ENCODE assay signal across 8 cellular contexts in the genomic region with DNA sequence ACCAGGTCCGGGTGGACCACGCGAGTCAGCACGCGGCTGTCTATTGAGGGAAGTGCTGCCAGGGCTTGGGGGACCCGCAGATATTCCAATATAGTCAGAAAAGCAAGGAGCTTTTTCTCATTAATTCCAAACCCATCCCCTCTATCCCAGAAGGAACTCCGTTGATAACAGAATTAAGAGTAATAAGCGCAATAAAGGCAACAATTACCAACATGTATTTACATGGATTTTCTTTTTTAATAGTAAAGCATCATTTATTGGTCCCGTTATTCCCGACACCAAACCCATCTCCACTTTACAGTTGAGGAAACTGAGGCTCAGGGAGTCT. TPM values are rescaled to one million over a fixed set of nuclear protein-coding genes. Genes with fewer than 3 reads are reported as not detected.
A peak's percentile ranks its signal among the peaks of the same experiment; 100 is the strongest.
DNase-seq lines count a peak whose midpoint lies in the region; ATAC-seq and TF ChIP-seq lines count a peak whose summit lies in the region.

No MANE protein-coding gene starts in this region.

- ATAC-seq in naive thymus-derived CD8-positive, alpha-beta T cell, result no peak
- ATAC-seq in HG02588 (IDR thresholded peaks at IDR 0.05; ENCODE audit: unreplicated experiment) (no peak), HG02798 (IDR thresholded peaks at IDR 0.05; ENCODE audit: poor library complexity, unreplicated experiment) (no peak)

- H3K27ac ChIP-seq in MM.1S (ENCODE audit: low read length) (peak overlapping the region; percentile 46; the same call in 1 of the 2 replicates), ectodermal cell (ENCODE audit: insufficient read depth, low read depth, low read length, poor library complexity, severe bottlenecking) (no peak overlapping the region)

- peaks cover 11 to 48% (median 31%) of the 10 kb centered on the region in 4 donors for H3K4me1 Mint-ChIP-seq in naive thymus-derived CD8-positive, alpha-beta T cell

- H2AFZ ChIP-seq in MM.1S (ENCODE audit: low read length), result peak overlapping the region; percentile 70; the same call in 1 of the 2 replicates

- H3K9ac ChIP-seq in MM.1S (ENCODE audit: low read length), result peak overlapping the region; percentile 38; the same call in 1 of the 2 replicates

- peak overlapping the region; percentile 90 for H3K4me2 ChIP-seq in MM.1S (ENCODE audit: low read depth, low read length)

- no peaks in the 10 kb centered on the region for H3K9me2 ChIP-seq in MM.1S (replicated peaks; ENCODE audit: insufficient read depth, low read length)

- H3K36me3 ChIP-seq in MM.1S (replicated peaks; ENCODE audit: insufficient read depth, low read length), result 0 out of 2 replicates have a peak, but pooled peaks cover 7% of the 10 kb centered on the region
- no peaks in the 10 kb centered on the region for H3K36me3 ChIP-seq in ectodermal cell (ENCODE audit: control insufficient read depth, insufficient read depth, low read length)

- H3K4me1 ChIP-seq in MM.1S (ENCODE audit: low read length) (peaks cover 33% of the 10 kb centered on the region), ectodermal cell (ENCODE audit: control insufficient read depth, insufficient read depth, low read length) (no peaks in the 10 kb centered on the region)

- no peak for TF ChIP-seq CTCF in AG10803 (conservative IDR thresholded peaks at IDR 0.05; ENCODE audit: low read length)
- TF ChIP-seq CTCF in MM.1S (IDR thresholded peaks at IDR 0.05; ENCODE audit: low read length), result no peak

- H3K27me3 ChIP-seq in MM.1S (replicated peaks; ENCODE audit: insufficient read depth, low read length) (no peaks in the 10 kb centered on the region), ectodermal cell (ENCODE audit: control insufficient read depth, insufficient read depth, low read length, poor library complexity, severe bottlenecking) (no peaks in the 10 kb centered on the region)

- no peaks in the 10 kb centered on the region for H3K9me3 Mint-ChIP-seq in naive thymus-derived CD8-positive, alpha-beta T cell

- H3K9me3 ChIP-seq in MM.1S (replicated peaks; ENCODE audit: insufficient read depth, low read length) (no peaks in the 10 kb centered on the region), ectodermal cell (ENCODE audit: control insufficient read depth, low read length) (no peaks in the 10 kb centered on the region)

- peaks cover 17% of the 10 kb centered on the region for H3K79me2 ChIP-seq in MM.1S (ENCODE audit: low read length)

- no peaks in the 10 kb centered on the region for H3K27me3 Mint-ChIP-seq in naive thymus-derived CD8-positive, alpha-beta T cell

- no peaks in the 10 kb centered on the region for H4K20me1 ChIP-seq in MM.1S (ENCODE audit: insufficient read depth, low read length)

- 50 to 51% methylated on average over 10 of the region's 10 CpGs for WGBS in ectodermal cell, 2 experiments

- H3F3A ChIP-seq in MM.1S (ENCODE audit: insufficient read depth, low read length), result peaks cover 39% of the 10 kb centered on the region

- peak overlapping the region; percentile 90 to 99 (median 96) for H3K27ac Mint-ChIP-seq in naive thymus-derived CD8-positive, alpha-beta T cell

- DNase-seq in AG10803 (ENCODE audit: low read depth), result no peak
- no peak for DNase-seq in MM.1S
- DNase-seq in naive thymus-derived CD8-positive, alpha-beta T cell, result no peak
- no peak for DNase-seq in EL
- no peak for DNase-seq in SHP77 (lab: John Stamatoyannopoulos, UW)

- H3K4me3 Mint-ChIP-seq in naive thymus-derived CD8-positive, alpha-beta T cell, result peak overlapping the region; percentile 80 to 98 (median 94)

- POLR2A ChIA-PET in naive thymus-derived CD8-positive, alpha-beta T cell (lab: Charles Lee), result interaction anchor here (0.9 to 18.9 kb wide), 18 partner anchors 7 to 190 kb away, joined by 3 to 580 read pairs (median 10); partner anchors contain the start of genes FBXW2, PHF19, PSMD5 and TRAF1

- peaks cover 0 to 52% (median 3%) of the 10 kb centered on the region in 3 donors for H3K36me3 Mint-ChIP-seq in naive thymus-derived CD8-positive, alpha-beta T cell

- H3K4me3 ChIP-seq in AG10803 (ENCODE audit: low read length) (peak overlapping the region; percentile 74), MM.1S (ENCODE audit: low read length) (peak overlapping the region; percentile 59), ectodermal cell (ENCODE audit: insufficient read depth, low read depth, low read length) (peak overlapping the region; percentile 41)

RNA-seq across cellular contexts. Expression of gene PHF19, which starts 7.7 kb away (rescaled TPM):
- 26.2 TPM for polyA plus RNA-seq in ectodermal cell (2013, experiment 1 of 4)
- polyA plus RNA-seq in ectodermal cell (2013, experiment 2 of 4), result 27.1 TPM
- polyA plus RNA-seq in ectodermal cell (2013, experiment 3 of 4), result 21.0 TPM
- 28.5 TPM for polyA plus RNA-seq in ectodermal cell (2013, experiment 4 of 4)
- total RNA-seq in naive thymus-derived CD8-positive, alpha-beta T cell, result 100 to 1,000 TPM; 143 to 144 TPM
- 10 to 100 TPM in 1 of 3 donors, 1 to 10 TPM in 2; 6.3 to 11.8 (median 9.4) TPM for polyA plus RNA-seq in naive thymus-derived CD8-positive, alpha-beta T cell

RNA-seq across cellular contexts. Expression of gene PSMD5, which starts 26.6 kb away (rescaled TPM):
- polyA plus RNA-seq in ectodermal cell (2013, experiment 1 of 4), result 37.9 TPM
- polyA plus RNA-seq in ectodermal cell (2013, experiment 2 of 4), result 46.8 TPM
- 34.2 TPM for polyA plus RNA-seq in ectodermal cell (2013, experiment 3 of 4)
- 35.2 TPM for polyA plus RNA-seq in ectodermal cell (2013, experiment 4 of 4)
- 10 to 100 TPM; 53.0 to 57.9 TPM for total RNA-seq in naive thymus-derived CD8-positive, alpha-beta T cell
- 10 to 100 TPM; 13.7 to 23.4 (median 23.3) TPM for polyA plus RNA-seq in naive thymus-derived CD8-positive, alpha-beta T cell

RNA-seq across cellular contexts. Expression of gene TRAF1, which starts 57.3 kb away (rescaled TPM):
- 3.4 TPM for polyA plus RNA-seq in ectodermal cell (2013, experiment 1 of 4)
- 3.3 TPM for polyA plus RNA-seq in ectodermal cell (2013, experiment 2 of 4)
- polyA plus RNA-seq in ectodermal cell (2013, experiment 3 of 4), result 3.0 TPM
- 3.6 TPM for polyA plus RNA-seq in ectodermal cell (2013, experiment 4 of 4)
- 100 to 1,000 TPM; 125 to 126 TPM for total RNA-seq in naive thymus-derived CD8-positive, alpha-beta T cell
- 1 to 10 TPM; 3.7 to 7.0 (median 4.9) TPM for polyA plus RNA-seq in naive thymus-derived CD8-positive, alpha-beta T cell
